8 cellular contexts compared by ENCODE assay signal in genomic region chr5:180649297-180650039, GRCh38. TPM values are rescaled to one million over a fixed set of nuclear protein-coding genes. Genes with fewer than 3 reads are reported as not detected.
DNase-seq lines count a peak whose midpoint lies in the region; FAIRE-seq and TF ChIP-seq lines count a peak whose summit lies in the region.

Gene FLT4 (minus strand): TSS chr5:180649600. CDS start chr5:180649545, 55 bp downstream.

- no peaks in the 10 kb centered on the region for H3K36me3 ChIP-seq in rectal smooth muscle tissue (ENCODE audit: control insufficient read depth, insufficient read depth, low read length)

- no peaks in the 10 kb centered on the region for H3K4me1 ChIP-seq in rectal smooth muscle tissue (ENCODE audit: control insufficient read depth, insufficient read depth, low read length)

- FAIRE-seq in H54 (lab: Jason Lieb, UNC) = no peak

- no peak for DNase-seq in G401 (ENCODE audit: low spot score)
- DNase-seq in activated CD4-positive, alpha-beta memory T cell treated with anti-CD3 and anti-CD28 coated beads for 36 hours = no peak
- no peak for DNase-seq in foreskin fibroblast
- DNase-seq in H54 (ENCODE audit: insufficient read length, low spot score) = no peak
- DNase-seq in NCI-H2081 (lab: John Stamatoyannopoulos, UW) = no peak
- no peak for DNase-seq in hypothalamus (lab: John Stamatoyannopoulos, UW)
- DNase-seq in AG08396 (ENCODE audit: low spot score) = no peak

- peaks cover 10% of the 10 kb centered on the region for H3K27me3 ChIP-seq in rectal smooth muscle tissue (ENCODE audit: control insufficient read depth, insufficient read depth, low read length)

- H3K27ac ChIP-seq in rectal smooth muscle tissue (ENCODE audit: low read depth, low read length) = no peak within 1 kb of the TSS

- no peak for TF ChIP-seq POLR2A in H54 (IDR thresholded peaks at IDR 0.05; ENCODE audit: low read depth, low read length)

- peaks cover 36% of the 10 kb centered on the region for H3K27me3 Mint-ChIP-seq in activated CD4-positive, alpha-beta memory T cell treated with anti-CD3 and anti-CD28 coated beads for 36 hours

- in situ Hi-C loops in G401 (cut with HindIII; ENCODE audit: low sequenced_read_pairs) = no loop called here

- peaks cover 11% of the 10 kb centered on the region for H3K4me1 Mint-ChIP-seq in activated CD4-positive, alpha-beta memory T cell treated with anti-CD3 and anti-CD28 coated beads for 36 hours (ENCODE audit: low read depth)

- CTCF ChIA-PET in activated CD4-positive, alpha-beta memory T cell treated with anti-CD3 and anti-CD28 coated beads for 36 hours (lab: Charles Lee) = no interaction called here

- H3K9ac ChIP-seq in rectal smooth muscle tissue (ENCODE audit: low read length) = no peak within 1 kb of the TSS

- intact Hi-C loops in activated CD4-positive, alpha-beta memory T cell treated with anti-CD3 and anti-CD28 coated beads for 36 hours (cut with micrococcal nuclease) = no loop called here

- H3K36me3 Mint-ChIP-seq in activated CD4-positive, alpha-beta memory T cell treated with anti-CD3 and anti-CD28 coated beads for 36 hours = no peaks in the 10 kb centered on the region

- no peaks in the 10 kb centered on the region for H3K9me3 Mint-ChIP-seq in activated CD4-positive, alpha-beta memory T cell treated with anti-CD3 and anti-CD28 coated beads for 36 hours

- POLR2A ChIA-PET in activated CD4-positive, alpha-beta memory T cell treated with anti-CD3 and anti-CD28 coated beads for 36 hours (lab: Charles Lee) = no interaction called here

- H3K4me3 ChIP-seq in foreskin fibroblast (ENCODE audit: low read depth in 1 of 2, low read length in 2 of 2) (peak within 1 kb of the TSS; percentile 12 to 31), rectal smooth muscle tissue (ENCODE audit: low read length) (peak within 1 kb of the TSS; percentile 27)

- H3K27ac Mint-ChIP-seq in activated CD4-positive, alpha-beta memory T cell treated with anti-CD3 and anti-CD28 coated beads for 36 hours = no peak within 1 kb of the TSS

- peak within 1 kb of the TSS; percentile 69 for H3K4me3 Mint-ChIP-seq in activated CD4-positive, alpha-beta memory T cell treated with anti-CD3 and anti-CD28 coated beads for 36 hours

- TF ChIP-seq CTCF in foreskin fibroblast (IDR thresholded peaks at IDR 0.05; ENCODE audit: low read depth, low read length) = no peak

RNA-seq across cellular contexts. Expression of gene FLT4, which starts in this region (rescaled TPM):
- 15.7 and 31.3 TPM in 2 replicates for total RNA-seq in G401 (2014; rRNA removed; shearing (Covaris generic))
- 1 to 10 TPM; 1.4 to 2.0 TPM for total RNA-seq in activated CD4-positive, alpha-beta memory T cell treated with anti-CD3 and anti-CD28 coated beads for 36 hours
